8 cellular contexts compared by ENCODE assay signal in genomic region chr6:13873288-13874190, GRCh38. TPM values are rescaled to one million over a fixed set of nuclear protein-coding genes. Genes with fewer than 3 reads are reported as not detected.
DNase-seq lines count a peak whose midpoint lies in the region; ATAC-seq, FAIRE-seq and TF ChIP-seq lines count a peak whose summit lies in the region.

No MANE protein-coding gene starts in this region.

- H3K4me3 ChIP-seq in Karpas-422 (ENCODE audit: low read length) = peak overlapping the region; percentile 47; the same call in 1 of the 2 replicates
- peak overlapping the region in 9 of 10 donors; percentile 34 to 64 (median 54) for H3K4me3 ChIP-seq in heart right ventricle
- peak overlapping the region in 1 of 2 donors; percentile 24 for H3K4me3 ChIP-seq in aorta (ENCODE audit: low read length in 2 of 2)

- no peaks in the 10 kb centered on the region for H3K9me3 ChIP-seq in Karpas-422 (ENCODE audit: low read length)
- peaks cover 0 to 9% (median 0%) of the 10 kb centered on the region in 11 donors for H3K9me3 ChIP-seq in heart right ventricle
- peaks cover 1% of the 10 kb centered on the region for H3K9me3 ChIP-seq in aorta (ENCODE audit: control insufficient read depth, low read length)

- H3K4me2 ChIP-seq in Karpas-422 (ENCODE audit: low read depth, low read length, poor library complexity, severe bottlenecking) = peak overlapping the region; percentile 62

- peak; percentile 25 to 79 (median 65) for TF ChIP-seq CTCF in heart right ventricle (IDR thresholded peaks at IDR 0.05)

- H3K9me2 ChIP-seq in Karpas-422 (replicated peaks; ENCODE audit: insufficient read depth, low read length) = no peaks in the 10 kb centered on the region

- intact Hi-C loops in activated naive CD4-positive, alpha-beta T cell treated with anti-CD3 and anti-CD28 coated beads for 36 hours (cut with micrococcal nuclease) = loop anchor here (1.0 kb wide), 2 partner anchors 78 to 193 kb away; no protein-coding TSS in a partner anchor
- intact Hi-C loops in heart right ventricle (cut with DNase I) = loop anchor here in 3 of 10 donors (5.0 to 10.0 kb wide), 2 partner anchors 56 to 79 kb away; no protein-coding TSS in a partner anchor
- intact Hi-C loops in aorta (cut with DNase I) = no loop called here

- H3K9me3 Mint-ChIP-seq in activated naive CD4-positive, alpha-beta T cell treated with anti-CD3 and anti-CD28 coated beads for 36 hours = peaks cover 2% of the 10 kb centered on the region

- H4K20me1 ChIP-seq in Karpas-422 (ENCODE audit: insufficient read depth, low read depth, low read length) = no peaks in the 10 kb centered on the region

- CTCF ChIA-PET in activated naive CD4-positive, alpha-beta T cell treated with anti-CD3 and anti-CD28 coated beads for 36 hours (lab: Charles Lee) = interaction anchor here (0.6 to 2.4 kb wide), 33 partner anchors 10 to 1721 kb away, joined by 3 to 12 read pairs (median 3); no protein-coding TSS in a partner anchor

- H3K4me1 ChIP-seq in Karpas-422 (ENCODE audit: low read length) (peaks cover 9% of the 10 kb centered on the region), heart right ventricle (peaks cover 7 to 16% (median 10%) of the 10 kb centered on the region in 9 donors), aorta (ENCODE audit: control insufficient read depth in 1 of 2, insufficient read depth in 2 of 2, low read length in 2 of 2) (no peaks in the 10 kb centered on the region)

- peak; percentile 38 to 79 (median 70) for ATAC-seq in heart right ventricle
- peak; percentile 69 for ATAC-seq in aorta (ENCODE audit: low FRiP score)
- ATAC-seq in HG02870 (IDR thresholded peaks at IDR 0.05; ENCODE audit: unreplicated experiment) = no peak

- H3K36me3 ChIP-seq in Karpas-422 (ENCODE audit: insufficient read depth, low read length) (no peaks in the 10 kb centered on the region), heart right ventricle (no peaks in the 10 kb centered on the region), aorta (ENCODE audit: control insufficient read depth in 1 of 2, insufficient read depth in 2 of 2, low read length in 1 of 2) (no peaks in the 10 kb centered on the region)

- H3K27me3 Mint-ChIP-seq in activated naive CD4-positive, alpha-beta T cell treated with anti-CD3 and anti-CD28 coated beads for 36 hours (ENCODE audit: low read depth) = peaks cover 5% of the 10 kb centered on the region

- H3K4me3 Mint-ChIP-seq in activated naive CD4-positive, alpha-beta T cell treated with anti-CD3 and anti-CD28 coated beads for 36 hours = peak overlapping the region; percentile 74

- peaks cover 6% of the 10 kb centered on the region for H3K4me1 Mint-ChIP-seq in activated naive CD4-positive, alpha-beta T cell treated with anti-CD3 and anti-CD28 coated beads for 36 hours (ENCODE audit: low read depth)

- H2AFZ ChIP-seq in Karpas-422 (ENCODE audit: low read length) = peak overlapping the region; percentile 85; the same call in 1 of the 2 replicates

- H3K27ac Mint-ChIP-seq in activated naive CD4-positive, alpha-beta T cell treated with anti-CD3 and anti-CD28 coated beads for 36 hours = no peak overlapping the region

- no peak for TF ChIP-seq POLR2A in GM12892 (IDR thresholded peaks at IDR 0.05; ENCODE audit: low read depth, low read length)

- DNase-seq in GM12892 (ENCODE audit: insufficient read length) (peak; percentile 76), Karpas-422 (peak; percentile 85), SHP77 treated with DMSO at 0.1 percent for 48 hours (lab: John Stamatoyannopoulos, UW) (peak; percentile 44), heart right ventricle (peak; percentile 52 to 64), renal cortical epithelial cell (ENCODE audit: low read depth) (peak; percentile 79), aorta (peak; percentile 64 to 86)
- DNase-seq in activated naive CD4-positive, alpha-beta T cell treated with anti-CD3 and anti-CD28 coated beads for 36 hours = peak; percentile 77

- H3K27ac ChIP-seq in Karpas-422 (ENCODE audit: low read length) (no peak overlapping the region), heart right ventricle (no peak overlapping the region), aorta (ENCODE audit: low read depth in 1 of 2, low read length in 2 of 2) (no peak overlapping the region)

- 6 to 8% methylated on average over 45 to 49 of the region's 49 CpGs for WGBS in heart right ventricle, 2 donors
- 10% methylated on average over 45 to 49 of the region's 49 CpGs for WGBS in aorta, 2 donors

- no peaks in the 10 kb centered on the region for H3K36me3 Mint-ChIP-seq in activated naive CD4-positive, alpha-beta T cell treated with anti-CD3 and anti-CD28 coated beads for 36 hours (ENCODE audit: low read depth)

- H3K79me2 ChIP-seq in Karpas-422 (ENCODE audit: low read length) = no peaks in the 10 kb centered on the region

- peak; percentile 21 for FAIRE-seq in GM12892 (lab: Jason Lieb, UNC)

- peak overlapping the region; percentile 46; the same call in 1 of the 2 replicates for H3K9ac ChIP-seq in Karpas-422 (ENCODE audit: low read length)

- H3K27me3 ChIP-seq in Karpas-422 (ENCODE audit: low read length) = no peaks in the 10 kb centered on the region
- H3K27me3 ChIP-seq in heart right ventricle = peaks cover 0 to 2% (median 0%) of the 10 kb centered on the region in 7 donors
- no peaks in the 10 kb centered on the region for H3K27me3 ChIP-seq in aorta (ENCODE audit: control insufficient read depth in 1 of 2, insufficient read depth in 2 of 2, low read length in 1 of 2)

RNA-seq across cellular contexts. Expression of gene RNF182, which starts 51.2 kb away (rescaled TPM):
- not detected for polyA plus RNA-seq in GM12892 (2012; ENCODE audit: missing spikeins)
- total RNA-seq in Karpas-422 (2014; rRNA removed; shearing (Covaris generic); ENCODE audit: low replicate concordance) = not detected in 2 replicates
- not detected for total RNA-seq in activated naive CD4-positive, alpha-beta T cell treated with anti-CD3 and anti-CD28 coated beads for 36 hours
- total RNA-seq in heart right ventricle = under 1 TPM in 1 of 10 donors, not detected in 9; 0.07 TPM
- polyA plus RNA-seq in heart right ventricle = under 1 TPM in 1 of 2 donors, not detected in 1; 0.06 TPM
- 10.8 and 17.7 TPM in 2 replicates for total RNA-seq in renal cortical epithelial cell
- total RNA-seq in aorta = under 1 TPM; 0.36 to 0.60 TPM
- under 1 TPM in 1 of 2 donors, not detected in 1; 0.13 TPM for polyA plus RNA-seq in aorta

RNA-seq across cellular contexts. Expression of gene MCUR1, which starts 59.2 kb away (rescaled TPM):
- 12.0 TPM for polyA plus RNA-seq in GM12892 (2012; ENCODE audit: missing spikeins)
- 17.9 and 30.8 TPM in 2 replicates for total RNA-seq in Karpas-422 (2014; rRNA removed; shearing (Covaris generic); ENCODE audit: low replicate concordance)
- total RNA-seq in activated naive CD4-positive, alpha-beta T cell treated with anti-CD3 and anti-CD28 coated beads for 36 hours = 10 to 100 TPM; 27.1 to 28.3 TPM
- total RNA-seq in heart right ventricle (10 to 100 TPM; 25.2 to 40.8 (median 32.7) TPM), renal cortical epithelial cell (11.6 and 12.0 TPM in 2 replicates), aorta (10 to 100 TPM; 17.3 to 19.3 TPM)
- polyA plus RNA-seq in heart right ventricle (10 to 100 TPM; 17.2 to 81.6 TPM), aorta (10 to 100 TPM in 1 of 2 donors, 1 to 10 TPM in 1; 6.6 to 32.9 TPM)
